In genomic region chr5:27171696-27172362, GRCh38 we compare ENCODE assay signal across 21 cellular contexts.
"Had no signal": no experiment of that assay in that cellular context is flagged by ENCODE, and none has a peak within 500 bp of the region (broad histone marks: within the 10 kb centered on the region; RNA-seq: fewer than 3 reads in every experiment).

No MANE protein-coding gene starts in this region.

- H3K27ac ChIP-seq: coronary artery, right atrium auricular region, skin epidermis, tibial artery, uterus had no signal

- DNase-seq: activated CD4-positive, alpha-beta T cell treated with anti-CD3 and anti-CD28 coated beads, Interleukin-2, amount 10 ng/mL, durations not matched to agents 7 days and 5 days; activated CD8-positive, alpha-beta memory T cell treated with anti-CD3 and anti-CD28 coated beads for 24 hours; activated gamma-delta T cell treated with Interleukin-2 at 50 U/mL for 16 hours; amniotic stem cell; effector CD4-positive, alpha-beta T cell; foreskin fibroblast; kidney glomerular epithelial cell; mesenchymal stem cell; nucleus accumbens; stimulated activated CD4-positive, alpha-beta T cell treated with anti-CD3 and anti-CD28 coated beads, Interleukin-15, amount 100 ng/mL, for 24 hours; stimulated activated CD4-positive, alpha-beta T cell treated with anti-CD3 and anti-CD28 coated beads, Interleukin-4, amount 100 ng/mL, for 1 hour; stimulated activated naive B cell treated with anti-CD40 and anti-IgM and Interleukin-4, amounts not matched to agents 10 μg/mL and 1 μg/mL and 100 μg/mL, for 72 hours; tibial artery; uterus had no signal

- H3K9me3 ChIP-seq: right atrium auricular region, tibial artery, uterus had no signal

- H3K4me3 ChIP-seq: coronary artery, right atrium auricular region, skin epidermis, tibial artery, uterus had no signal

- H3K36me3 ChIP-seq: right atrium auricular region, tibial artery, uterus had no signal

- H3K27me3 Mint-ChIP-seq: activated CD4-positive, alpha-beta T cell treated with anti-CD3 and anti-CD28 coated beads, Interleukin-2, amount 10 ng/mL, durations not matched to agents 7 days and 5 days; activated naive CD8-positive, alpha-beta T cell; brain; central memory CD8-positive, alpha-beta T cell; natural killer cell treated with Interleukin-12 subunit alpha and Interleukin-12 subunit beta and Interleukin-15 and Interleukin-18, amount 100 ng/mL, for 72 hours; stimulated activated naive B cell treated with anti-CD40 and anti-IgM and Interleukin-4, amounts not matched to agents 10 μg/mL and 1 μg/mL and 100 μg/mL, for 72 hours had no signal

- H3K9me3 Mint-ChIP-seq: brain had no signal

- H3K36me3 Mint-ChIP-seq: activated naive CD8-positive, alpha-beta T cell; brain; stimulated activated naive B cell treated with anti-CD40 and anti-IgM and Interleukin-4, amounts not matched to agents 10 μg/mL and 1 μg/mL and 100 μg/mL, for 72 hours had no signal

- H3K27ac Mint-ChIP-seq: activated CD4-positive, alpha-beta T cell treated with anti-CD3 and anti-CD28 coated beads, Interleukin-2, amount 10 ng/mL, durations not matched to agents 7 days and 5 days; activated naive CD8-positive, alpha-beta T cell; brain; natural killer cell treated with Interleukin-12 subunit alpha and Interleukin-12 subunit beta and Interleukin-15 and Interleukin-18, amount 100 ng/mL, for 72 hours; stimulated activated naive B cell treated with anti-CD40 and anti-IgM and Interleukin-4, amounts not matched to agents 10 μg/mL and 1 μg/mL and 100 μg/mL, for 72 hours had no signal

- ATAC-seq: natural killer cell treated with Interleukin-12 subunit alpha and Interleukin-12 subunit beta and Interleukin-15 and Interleukin-18, amount 100 ng/mL, for 72 hours; stimulated activated naive B cell treated with anti-CD40 and anti-IgM and Interleukin-4, amounts not matched to agents 10 μg/mL and 1 μg/mL and 100 μg/mL, for 72 hours had no signal

- H3K4me1 Mint-ChIP-seq: activated CD4-positive, alpha-beta T cell treated with anti-CD3 and anti-CD28 coated beads, Interleukin-2, amount 10 ng/mL, durations not matched to agents 7 days and 5 days; brain; central memory CD8-positive, alpha-beta T cell; stimulated activated naive B cell treated with anti-CD40 and anti-IgM and Interleukin-4, amounts not matched to agents 10 μg/mL and 1 μg/mL and 100 μg/mL, for 72 hours had no signal

- H3K4me1 ChIP-seq: right atrium auricular region, tibial artery, uterus had no signal

- H3K27me3 ChIP-seq: right atrium auricular region, tibial artery, uterus had no signal

- H3K4me3 Mint-ChIP-seq: activated CD4-positive, alpha-beta T cell treated with anti-CD3 and anti-CD28 coated beads, Interleukin-2, amount 10 ng/mL, durations not matched to agents 7 days and 5 days; activated naive CD8-positive, alpha-beta T cell; brain; central memory CD8-positive, alpha-beta T cell; natural killer cell treated with Interleukin-12 subunit alpha and Interleukin-12 subunit beta and Interleukin-15 and Interleukin-18, amount 100 ng/mL, for 72 hours; stimulated activated naive B cell treated with anti-CD40 and anti-IgM and Interleukin-4, amounts not matched to agents 10 μg/mL and 1 μg/mL and 100 μg/mL, for 72 hours had no signal
